13 cellular contexts compared by ENCODE assay signal in the genomic region with DNA sequence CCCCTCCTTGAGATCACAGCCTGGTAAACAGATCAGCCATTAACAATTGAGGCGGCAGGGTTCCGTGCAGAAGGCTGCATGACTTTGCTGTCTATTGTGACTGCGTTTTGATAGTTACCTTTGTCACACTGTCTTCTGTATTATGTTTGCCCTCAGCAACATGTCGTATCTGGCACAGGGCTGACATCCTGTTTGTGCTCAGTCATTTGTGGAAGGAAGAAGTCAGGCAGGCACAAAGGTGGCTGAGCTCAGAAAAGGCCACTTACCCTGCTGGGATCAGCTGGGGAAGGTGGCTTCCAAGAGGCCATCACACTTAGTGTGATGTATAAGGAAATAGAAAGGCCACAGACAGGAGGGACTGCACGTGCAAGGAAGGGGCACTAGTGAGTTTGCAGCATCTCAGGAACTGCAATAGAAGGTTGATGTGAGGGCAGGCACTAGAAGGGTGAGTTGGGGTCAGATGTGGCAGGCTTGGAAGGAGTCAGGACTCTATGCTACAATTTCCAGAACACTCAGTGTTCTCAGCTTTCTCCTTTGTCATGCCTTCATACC. TPM values are rescaled to one million over a fixed set of nuclear protein-coding genes. Genes with fewer than 3 reads are reported as not detected.
DNase-seq lines count a peak whose midpoint lies in the region; ATAC-seq, FAIRE-seq and TF ChIP-seq lines count a peak whose summit lies in the region.
"Had no signal": no experiment of that assay in that cellular context is flagged by ENCODE, and none has a peak within 500 bp of the region (broad histone marks: within the 10 kb centered on the region; RNA-seq: fewer than 3 reads in every experiment).

No MANE protein-coding gene starts in this region.

- TF ChIP-seq CTCF in C4-2B (conservative IDR thresholded peaks at IDR 0.05) (no peak), GM12878 (IDR thresholded peaks at IDR 0.05 in 2 of 3, conservative IDR thresholded peaks at IDR 0.05 in 1 of 3; ENCODE audit: control insufficient read depth in 2 of 3, extremely low read depth in 1 of 3, insufficient read depth in 1 of 3, low read depth in 3 of 3, low read length in 3 of 3) (no peak), neutrophil (IDR thresholded peaks at IDR 0.05) (no peak), testis (IDR thresholded peaks at IDR 0.05) (no peak)

- H3K4me2 ChIP-seq in GM12878 (ENCODE audit: control insufficient read depth, insufficient read depth), result peak overlapping the region; percentile 83

- in situ Hi-C loops in GM12878 (cut with MboI), result no loop called here

- H3K9me3 ChIP-seq in GM12878 (replicated peaks; ENCODE audit: control insufficient read depth, insufficient read depth, low read length), result no peaks in the 10 kb centered on the region; the same call in none of the 3 replicates
- no peaks in the 10 kb centered on the region for H3K9me3 ChIP-seq in neutrophil
- no peaks in the 10 kb centered on the region for H3K9me3 ChIP-seq in testis
- H3K9me3 ChIP-seq: ovary had no signal

- peak; percentile 44 for FAIRE-seq in GM12878 (lab: Jason Lieb, UNC)
- FAIRE-seq: endometrium had no signal

- TF ChIP-seq POLR2A in GM12878 (IDR thresholded peaks at IDR 0.05; ENCODE audit: low read depth, low read length) (no peak), testis (IDR thresholded peaks at IDR 0.05) (no peak)

- H3K27me3 ChIP-seq in GM12878 (replicated peaks in 1 of 2; ENCODE audit: control insufficient read depth in 2 of 2, insufficient read depth in 2 of 2, low read length in 1 of 2) (no peaks in the 10 kb centered on the region), neutrophil (no peaks in the 10 kb centered on the region), testis (no peaks in the 10 kb centered on the region)
- H3K27me3 ChIP-seq: ovary had no signal

- H3K4me3 ChIP-seq in GM12878 (peak overlapping the region; percentile 49; the same call in 1 of the 2 replicates), neutrophil (ENCODE audit: low read depth in 1 of 2, low read length in 1 of 2) (no peak overlapping the region), testis (no peak overlapping the region)
- H3K4me3 ChIP-seq: ovary had no signal

- intact Hi-C loops in GM12878 (cut with micrococcal nuclease; ENCODE audit: unreplicated experiment), result no loop called here
- intact Hi-C loops in testis (cut with DNase I; ENCODE audit: low total_unique reads), result no loop called here

- H3K9ac ChIP-seq in GM12878 (ENCODE audit: control insufficient read depth, insufficient read depth, low read length), result no peak overlapping the region

- H3K4me1 ChIP-seq in GM12878 (ENCODE audit: control insufficient read depth, insufficient read depth, low read length), result peaks cover 27% of the 10 kb centered on the region
- peaks cover 52 to 56% of the 10 kb centered on the region in 2 experiments for H3K4me1 ChIP-seq in neutrophil (ENCODE audit: control insufficient read depth in 1 of 2, insufficient read depth in 1 of 2, low read depth in 1 of 2, low read length in 1 of 2)
- peaks cover 13% of the 10 kb centered on the region for H3K4me1 ChIP-seq in testis

- SMC1A ChIA-PET in GM12878 (lab: Charles Lee; ENCODE audit: uncharacterized antibody, unreplicated experiment), result interaction anchor here (1.2 to 4.0 kb wide), 4 partner anchors 13 to 43 kb away, joined by 3 to 28 read pairs (median 4); partner anchors contain the start of genes PML and STOML1

- WGBS in GM12878 (ENCODE audit: insufficient coverage, insufficient replicate concordance, low lambda C conversion rate, missing lambda C conversion rate), result 2% methylated on average over 5 of the region's 5 CpGs
- 70 to 88% methylated on average over 5 of the region's 5 CpGs for WGBS in testis, 2 donors

- H3K27ac ChIP-seq in C4-2B (peak overlapping the region; percentile 26), GM12878 (ENCODE audit: control insufficient read depth, insufficient read depth) (peak overlapping the region; percentile 17; the same call in 1 of the 2 replicates), neutrophil (peak overlapping the region; percentile 64), testis (no peak overlapping the region)
- H3K27ac ChIP-seq: ovary had no signal

- H4K20me1 ChIP-seq in GM12878 (ENCODE audit: control insufficient read depth, insufficient read depth), result no peaks in the 10 kb centered on the region

- RAD21 ChIA-PET in GM12878 (lab: Charles Lee; ENCODE audit: unreplicated experiment), result interaction anchor here (1.3 to 3.0 kb wide), 3 partner anchors 11 to 35 kb away, joined by 6 to 16 read pairs (median 7); partner anchors contain the start of gene PML

- CTCF ChIA-PET in GM12878 (lab: Yijun Ruan, JAX), result interaction anchor here (0.6 to 5.7 kb wide), 7 partner anchors 12 to 43 kb away, joined by 3 to 36 read pairs (median 4); partner anchors contain the start of genes PML and STOML1

- TF ChIP-seq RAD21 in GM12878 (IDR thresholded peaks at IDR 0.05; ENCODE audit: insufficient read depth, low read depth, low read length), result no peak

- TF ChIP-seq EP300 in GM12878 (IDR thresholded peaks at IDR 0.05; ENCODE audit: borderline replicate concordance in 1 of 2, control insufficient read depth in 1 of 2, low read depth in 2 of 2, low read length in 2 of 2), result no peak

- no TSS peak for BruUV-seq in GM12878 (replicated peaks; lab: Mats Ljungman, UMichigan)

- H3K79me2 ChIP-seq in GM12878 (ENCODE audit: control insufficient read depth, insufficient read depth, low read length), result peaks cover 81% of the 10 kb centered on the region

- peak; percentile 58 for ATAC-seq in GM21786 (IDR thresholded peaks at IDR 0.05; ENCODE audit: unreplicated experiment)
- peak; percentile 77 for ATAC-seq in GM12878
- no peak for ATAC-seq in GM21825 (IDR thresholded peaks at IDR 0.05; ENCODE audit: unreplicated experiment)

- POLR2A ChIA-PET in GM12878 (lab: Charles Lee), result interaction anchor here (1.3 to 4.6 kb wide), 3 partner anchors 14 to 20 kb away, joined by 3 to 44 read pairs (median 3); partner anchors contain the start of gene PML

- H2AFZ ChIP-seq in GM12878 (ENCODE audit: control insufficient read depth, low read depth, low read length), result no peak overlapping the region

- no peak for DNase-seq in GM12878 (ENCODE audit: low read depth, low spot score)
- DNase-seq in NCI-H2081 treated with DMSO at 0.1 percent for 48 hours (lab: John Stamatoyannopoulos, UW), result no peak
- DNase-seq in testis, result no peak
- no peak for DNase-seq in GOT3 (lab: John Stamatoyannopoulos, UW)
- DNase-seq: activated effector memory CD4-positive, alpha-beta T cell treated with anti-CD3 and anti-CD28 coated beads, Interleukin-2, amount 50 U/mL, for 16 hours; Calu3; NCI-H69; ovary had no signal

- peaks cover 16 to 49% of the 10 kb centered on the region in 2 experiments for H3K36me3 ChIP-seq in GM12878 (ENCODE audit: control insufficient read depth in 2 of 2, insufficient read depth in 2 of 2, low read length in 1 of 2)
- H3K36me3 ChIP-seq in neutrophil, result peaks cover 9% of the 10 kb centered on the region
- H3K36me3 ChIP-seq in testis (ENCODE audit: low read depth, missing control alignments), result no peaks in the 10 kb centered on the region
- H3K36me3 ChIP-seq: ovary had no signal

TF ChIP-seq in GM12878, 131 proteins besides CTCF, POLR2A, EP300 and RAD21 (continues in another document):
- TF ChIP-seq MYC (IDR thresholded peaks at IDR 0.05; ENCODE audit: insufficient read depth, insufficient read length, insufficient replicate concordance, low read length, severe bottlenecking), result no peak
- no peak for TF ChIP-seq NR2C1 (IDR thresholded peaks at IDR 0.05)
- TF ChIP-seq BACH1 (IDR thresholded peaks at IDR 0.05; ENCODE audit: borderline replicate concordance), result no peak
- TF ChIP-seq PAX8 (IDR thresholded peaks at IDR 0.05), result no peak
- no peak for TF ChIP-seq STAT1 (conservative IDR thresholded peaks at IDR 0.05)
- TF ChIP-seq HCFC1 (IDR thresholded peaks at IDR 0.05; ENCODE audit: low read length), result no peak

RNA-seq across cellular contexts. Expression of gene PML, which starts 13.4 kb away (rescaled TPM):
- 88.7 and 88.9 TPM in 2 replicates for total RNA-seq in GM12878 (2013; cell fraction: nucleolus; rRNA removed)
- total RNA-seq in GM12878 (2014; rRNA removed), result 28.4 and 28.9 TPM in 2 replicates
- total RNA-seq in GM12878 (2014; rRNA removed; fragmentation: Illumina TruSeq; extraction: Trizol), result 17.8 and 18.8 TPM in 2 replicates
- total RNA-seq in GM12878 (2021), result 91.5 and 95.5 TPM in 2 replicates
- polyA plus RNA-seq in GM12878 (2011; ENCODE audit: low read depth), result 26.0 TPM
- 7.6 and 13.6 TPM in 2 replicates for polyA plus RNA-seq in GM12878 (2011; rRNA removed)
- polyA plus RNA-seq in GM12878 (2011; cell fraction: cytosol; rRNA removed), result 21.8 and 24.5 TPM in 2 replicates
- 50.9 and 65.9 TPM in 2 replicates for polyA plus RNA-seq in GM12878 (2011; cell fraction: nucleus; rRNA removed)
- polyA plus RNA-seq in GM12878 (2012), result 58.4 and 60.6 TPM in 2 replicates
- 15.0 and 32.7 TPM in 2 replicates for polyA plus RNA-seq in GM12878 (2014; fragmentation: Illumina TruSeq; extraction: Trizol)
- 10 to 100 TPM in 1 of 2 experiments, 1 to 10 TPM in 1; 8.5 to 14.2 TPM for polyA plus RNA-seq in GM12878 (2014; fragmentation: Nextera tagmentation; extraction: Ambion mirVana)
- 34.2 and 45.3 TPM in 2 replicates for polyA plus RNA-seq in GM12878 (2014; rRNA removed)
- 10 to 100 TPM; 54.0 to 60.0 TPM for polyA plus RNA-seq in GM12878 (2016; fragmentation: Nextera tagmentation; extraction: Ambion mirVana)
- polyA minus RNA-seq in GM12878 (2011; rRNA and poly(A)+ RNA removed), result 20.8 and 38.7 TPM in 2 replicates
- polyA minus RNA-seq in GM12878 (2011; cell fraction: cytosol; rRNA and poly(A)+ RNA removed), result 30.0 and 41.2 TPM in 2 replicates
- 18.5 and 37.6 TPM in 2 replicates for polyA minus RNA-seq in GM12878 (2011; cell fraction: nucleus; rRNA and poly(A)+ RNA removed)
- total RNA-seq in testis, result 10 to 100 TPM; 53.9 to 59.5 TPM
- polyA plus RNA-seq in testis (ENCODE audit: insufficient read depth, low read depth, low replicate concordance), result 20.9 TPM

RNA-seq across cellular contexts. Expression of gene STOML1, which starts 15.8 kb away (rescaled TPM):
- total RNA-seq in GM12878 (2013; cell fraction: nucleolus; rRNA removed), result 10.3 and 11.0 TPM in 2 replicates
- total RNA-seq in GM12878 (2014; rRNA removed), result 12.0 and 12.2 TPM in 2 replicates
- total RNA-seq in GM12878 (2014; rRNA removed; fragmentation: Illumina TruSeq; extraction: Trizol), result 4.6 TPM in 2 replicates
- total RNA-seq in GM12878 (2021), result 12.1 TPM in 2 replicates
- 2.0 TPM for polyA plus RNA-seq in GM12878 (2011; ENCODE audit: low read depth)
- 2.0 and 4.2 TPM in 2 replicates for polyA plus RNA-seq in GM12878 (2011; rRNA removed)
- polyA plus RNA-seq in GM12878 (2011; cell fraction: cytosol; rRNA removed), result 6.4 and 9.0 TPM in 2 replicates
- polyA plus RNA-seq in GM12878 (2011; cell fraction: nucleus; rRNA removed), result 9.2 and 11.5 TPM in 2 replicates
- 4.7 and 5.3 TPM in 2 replicates for polyA plus RNA-seq in GM12878 (2012)
- polyA plus RNA-seq in GM12878 (2014; fragmentation: Illumina TruSeq; extraction: Trizol), result 1.7 and 3.2 TPM in 2 replicates
- under 1 TPM; 0.14 to 0.46 TPM for polyA plus RNA-seq in GM12878 (2014; fragmentation: Nextera tagmentation; extraction: Ambion mirVana)
- polyA plus RNA-seq in GM12878 (2014; rRNA removed), result 12.5 and 13.6 TPM in 2 replicates
- 10 to 100 TPM; 13.2 to 13.6 TPM for polyA plus RNA-seq in GM12878 (2016; fragmentation: Nextera tagmentation; extraction: Ambion mirVana)
- 3.1 and 4.0 TPM in 2 replicates for polyA minus RNA-seq in GM12878 (2011; rRNA and poly(A)+ RNA removed)
- 1.6 and 3.1 TPM in 2 replicates for polyA minus RNA-seq in GM12878 (2011; cell fraction: cytosol; rRNA and poly(A)+ RNA removed)
- 3.3 and 5.1 TPM in 2 replicates for polyA minus RNA-seq in GM12878 (2011; cell fraction: nucleus; rRNA and poly(A)+ RNA removed)
- total RNA-seq in testis, result 10 to 100 TPM; 18.2 to 20.1 TPM
- 25.6 TPM for polyA plus RNA-seq in testis (ENCODE audit: insufficient read depth, low read depth, low replicate concordance)

Comparison
In these comparisons a context has a peak if more than half of its experiments do, and no peak if none do; other contexts are left out.
1. H3K27ac ChIP-seq: peak in C4-2B (single experiment), GM12878 (single experiment) and neutrophil (single experiment); none in testis (0 of 2).